In genomic region chr5:79686799-79687198, GRCh38 we compare ENCODE assay signal across 19 cellular contexts.
"Had no signal": no experiment of that assay in that cellular context is flagged by ENCODE, and none has a peak within 500 bp of the region (broad histone marks: within the 10 kb centered on the region; RNA-seq: fewer than 3 reads in every experiment).

No MANE protein-coding gene starts in this region.

- H3K9me3 Mint-ChIP-seq: activated CD4-positive, alpha-beta T cell treated with anti-CD3 and anti-CD28 coated beads, Interleukin-2, amount 10 ng/mL, durations not matched to agents 24 days and 14 days; nephron; type B pancreatic cell had no signal

- H3K27me3 Mint-ChIP-seq: activated CD4-positive, alpha-beta T cell treated with anti-CD3 and anti-CD28 coated beads, Interleukin-2, amount 10 ng/mL, durations not matched to agents 24 days and 14 days; stimulated activated naive CD8-positive, alpha-beta T cell treated with anti-CD3 and anti-CD28 coated beads, Interleukin-15, Interleukin-2, amounts not matched to agents 100 ng/mL and 50 ng/mL, for 24 hours; T-helper 17 cell had no signal

- ATAC-seq: foreskin keratinocyte, right cardiac atrium, T-helper 17 cell, WTC11 had no signal

- DNase-seq: activated CD4-positive, alpha-beta T cell treated with anti-CD3 and anti-CD28 coated beads, Interleukin-2, amount 10 ng/mL, durations not matched to agents 24 days and 14 days; activated naive CD4-positive, alpha-beta T cell treated with Interleukin-2 at 50 U/mL for 16 hours; adrenal gland; colonic mucosa; esophagus squamous epithelium; foreskin keratinocyte; glutamatergic neuron; kidney glomerular epithelial cell; mesendoderm; nucleus accumbens; posterior cingulate gyrus; right cardiac atrium; small intestine; stimulated activated CD4-positive, alpha-beta T cell treated with anti-CD3 and anti-CD28 coated beads, Interleukin-4, amount 100 ng/mL, for 24 hours; T-helper 17 cell had no signal

- H3K4me3 Mint-ChIP-seq: activated CD4-positive, alpha-beta T cell treated with anti-CD3 and anti-CD28 coated beads, Interleukin-2, amount 10 ng/mL, durations not matched to agents 24 days and 14 days; nephron; stimulated activated naive CD8-positive, alpha-beta T cell treated with anti-CD3 and anti-CD28 coated beads, Interleukin-15, Interleukin-2, amounts not matched to agents 100 ng/mL and 50 ng/mL, for 24 hours; T-helper 17 cell; type B pancreatic cell; WTC11 had no signal

- H3K27ac Mint-ChIP-seq: activated CD4-positive, alpha-beta T cell treated with anti-CD3 and anti-CD28 coated beads, Interleukin-2, amount 10 ng/mL, durations not matched to agents 24 days and 14 days; stimulated activated naive CD8-positive, alpha-beta T cell treated with anti-CD3 and anti-CD28 coated beads, Interleukin-15, Interleukin-2, amounts not matched to agents 100 ng/mL and 50 ng/mL, for 24 hours; T-helper 17 cell; type B pancreatic cell; WTC11 had no signal
